Comparison of ENCODE assay signal across 8 cellular contexts in the genomic region with DNA sequence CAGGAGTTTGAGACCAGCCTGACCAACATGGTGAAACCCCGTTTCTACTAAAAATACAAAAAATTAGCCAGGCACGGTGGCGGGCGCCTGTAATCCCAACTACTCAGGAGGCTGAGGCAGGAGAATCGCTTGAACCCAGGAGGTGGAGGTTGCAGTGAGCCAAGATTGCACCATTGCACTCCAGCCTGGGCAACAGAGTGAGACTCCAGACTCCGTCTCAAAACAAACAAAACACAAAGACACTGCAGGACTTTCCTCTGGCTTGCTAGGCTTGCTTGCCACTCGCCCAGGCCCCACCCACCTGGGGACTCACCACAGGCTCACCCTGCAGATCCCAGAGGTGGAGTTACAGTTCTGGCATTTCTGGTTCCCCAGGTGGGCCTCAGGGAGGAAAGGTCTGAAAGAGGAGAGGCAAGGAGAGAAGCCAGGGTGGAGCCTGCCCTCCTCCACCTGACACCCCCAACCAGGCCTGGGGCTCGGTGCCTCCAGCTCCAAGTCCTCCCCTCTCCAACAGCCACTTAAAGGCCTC.
DNase-seq lines count a peak whose midpoint lies in the region; FAIRE-seq and TF ChIP-seq lines count a peak whose summit lies in the region.
"Not testable (repeated sequence)": the region's sequence is repeated elsewhere in the genome, so short reads cannot be mapped to it uniquely, and the experiment has no call there.

No MANE protein-coding gene starts in this region.

- DNase-seq in ELF-1 (ENCODE audit: low read depth, low spot score) (peak; percentile 81), M059J (ENCODE audit: low read depth) (peak; percentile 51), NCI-H748 (lab: John Stamatoyannopoulos, UW; ENCODE audit: unreplicated experiment) (peak; percentile 30), kidney (peak; percentile 80), trophoblast cell (peak; percentile 89 to 93)
- not testable (repeated sequence) for DNase-seq in activated CD4-positive, alpha-beta T cell treated with anti-CD3 and anti-CD28 coated beads, Interleukin-2, amount 10 ng/mL, durations not matched to agents 24 days and 14 days; H1 (ENCODE audit: low read depth in 1 of 2, low spot score in 2 of 2); type B pancreatic cell (ENCODE audit: extremely low spot score, unreplicated experiment)

- not testable (repeated sequence) for H4K12ac ChIP-seq in trophoblast cell (ENCODE audit: low read depth, low read length)

- H3K36me3 ChIP-seq in H1 (ENCODE audit: control insufficient read depth in 2 of 4, insufficient read depth in 4 of 4, low read length in 3 of 4); kidney (ENCODE audit: control insufficient read depth in 1 of 2, insufficient read depth in 2 of 2, low read length in 2 of 2); trophoblast cell (ENCODE audit: control insufficient read depth in 1 of 2, insufficient read depth in 2 of 2, low read length in 2 of 2): not testable (repeated sequence)

- CTCF ChIA-PET in H1 (lab: Charles Lee; ENCODE audit: partially characterized antibody), result interaction anchor here (1.0 to 24.1 kb wide), 23 partner anchors 13 to 195 kb away, joined by 3 to 424 read pairs (median 28); a partner anchor contains a TSS

- POLR2A ChIA-PET in H1 (lab: Charles Lee; ENCODE audit: partially characterized antibody), result interaction anchor here (1.0 to 1.7 kb wide), 3 partner anchors 10 to 171 kb away, joined by 3 to 7 read pairs (median 5); no protein-coding TSS in a partner anchor

- H2AK5ac ChIP-seq in H1 (ENCODE audit: low read depth, low read length); trophoblast cell (ENCODE audit: low read length): not testable (repeated sequence)

- not testable (repeated sequence) for H3K4ac ChIP-seq in H1 (replicated peaks; ENCODE audit: insufficient read length, low read depth, low read length); trophoblast cell (ENCODE audit: low read depth, low read length)

- not testable (repeated sequence) for TF ChIP-seq CTCF in H1 (IDR thresholded peaks at IDR 0.05; ENCODE audit: control extremely low read depth in 1 of 3, insufficient read depth in 1 of 3, low read depth in 1 of 3, low read length in 3 of 3); kidney (IDR thresholded peaks at IDR 0.05; ENCODE audit: borderline replicate concordance, extremely low read depth, insufficient read depth); type B pancreatic cell (conservative IDR thresholded peaks at IDR 0.05)

- peak overlapping the region; percentile 39 for H3K27ac Mint-ChIP-seq in activated CD4-positive, alpha-beta T cell treated with anti-CD3 and anti-CD28 coated beads, Interleukin-2, amount 10 ng/mL, durations not matched to agents 24 days and 14 days
- peak overlapping the region; percentile 95 for H3K27ac Mint-ChIP-seq in type B pancreatic cell

- H3K27me3 ChIP-seq in H1 (replicated peaks in 1 of 4; ENCODE audit: control insufficient read depth in 3 of 4, extremely low read depth in 1 of 4, insufficient read depth in 3 of 4, low read length in 3 of 4); trophoblast cell (ENCODE audit: insufficient read depth, low read length): not testable (repeated sequence)

- not testable (repeated sequence) for H3K79me2 ChIP-seq in H1 (ENCODE audit: control insufficient read depth in 1 of 2, insufficient read depth in 2 of 2, low read length in 2 of 2); trophoblast cell (ENCODE audit: control insufficient read depth, insufficient read depth, low read length, poor library complexity)

- H2AFZ ChIP-seq in H1 (ENCODE audit: low read length); trophoblast cell (ENCODE audit: insufficient read depth, low read length, poor library complexity): not testable (repeated sequence)

- WGBS in H1 (ENCODE audit: extremely low coverage in 1 of 2, insufficient coverage in 1 of 2, insufficient read length in 1 of 2, insufficient replicate concordance in 2 of 2, low coverage in 1 of 2, low lambda C conversion rate in 2 of 2, missing lambda C conversion rate in 1 of 2), 2 experiments, result 86% methylated on average over 7 of the region's 8 CpGs; no CpG with 5 or more reads in 1 of the 2 experiments
- WGBS in trophoblast cell (ENCODE audit: extremely low coverage, insufficient coverage, insufficient read length), result no CpG with 5 or more reads among the region's 8 CpGs

- not testable (repeated sequence) for H3K9me3 ChIP-seq in H1 (ENCODE audit: insufficient read depth in 2 of 2, low read depth in 1 of 2, low read length in 1 of 2); kidney (ENCODE audit: control insufficient read depth in 1 of 2, low read length in 2 of 2); trophoblast cell (ENCODE audit: insufficient read depth, low read depth, low read length)

- H3K23me2 ChIP-seq in H1 (ENCODE audit: low read depth, low read length), result not testable (repeated sequence)

- H4K8ac ChIP-seq in H1 (ENCODE audit: extremely low read depth, insufficient read depth, low read length), result 0 out of 2 replicates have a peak overlapping the region, but pooled peaks have one; percentile 40
- not testable (repeated sequence) for H4K8ac ChIP-seq in trophoblast cell (ENCODE audit: low read depth, low read length)

- H3K79me1 ChIP-seq in H1 (ENCODE audit: low read depth, low read length), result not testable (repeated sequence)
- H3K79me1 ChIP-seq in trophoblast cell (ENCODE audit: low read length), result peaks cover 30% of the 10 kb centered on the region

- H4K91ac ChIP-seq in H1 (replicated peaks; ENCODE audit: insufficient read length, low read length), result peak overlapping the region; percentile 79
- H4K91ac ChIP-seq in trophoblast cell (ENCODE audit: low read depth, low read length), result peak overlapping the region; percentile 77

- not testable (repeated sequence) for H3K4me2 ChIP-seq in H1 (ENCODE audit: insufficient read depth in 1 of 2, low read depth in 2 of 2, low read length in 2 of 2); trophoblast cell (ENCODE audit: low read length)

- H3K4me3 Mint-ChIP-seq in activated CD4-positive, alpha-beta T cell treated with anti-CD3 and anti-CD28 coated beads, Interleukin-2, amount 10 ng/mL, durations not matched to agents 24 days and 14 days, result peak overlapping the region; percentile 33
- peak overlapping the region; percentile 56 for H3K4me3 Mint-ChIP-seq in type B pancreatic cell

- peaks cover 10 to 27% (median 25%) of the 10 kb centered on the region in 4 experiments for H3K4me1 ChIP-seq in H1 (replicated peaks in 1 of 4; ENCODE audit: control insufficient read depth in 3 of 4, insufficient read depth in 4 of 4, low read length in 3 of 4)
- H3K4me1 ChIP-seq in kidney (ENCODE audit: control insufficient read depth in 1 of 2, insufficient read depth in 1 of 2, low read depth in 1 of 2, low read length in 2 of 2), result peaks cover 35 to 42% of the 10 kb centered on the region in 2 donors
- peaks cover 40% of the 10 kb centered on the region in 2 experiments for H3K4me1 ChIP-seq in trophoblast cell (ENCODE audit: control insufficient read depth in 1 of 2, insufficient read depth in 2 of 2, low read length in 2 of 2)

- H3K27ac ChIP-seq in H1 (ENCODE audit: low read depth, low read length); kidney (ENCODE audit: low read depth in 2 of 2, low read length in 2 of 2): not testable (repeated sequence)
- peak overlapping the region; percentile 60 for H3K27ac ChIP-seq in trophoblast cell (ENCODE audit: low read depth, low read length)

- H3K14ac ChIP-seq in H1 (ENCODE audit: insufficient read length), result not testable (repeated sequence)
- H3K14ac ChIP-seq in trophoblast cell (ENCODE audit: low read length), result peak overlapping the region; percentile 68

- H2BK20ac ChIP-seq in H1 (ENCODE audit: low read length), result peak overlapping the region; percentile 13; the same call in 1 of the 2 replicates

- TF ChIP-seq RAD21 in H1 (IDR thresholded peaks at IDR 0.05 in 1 of 2, conservative IDR thresholded peaks at IDR 0.05 in 1 of 2; ENCODE audit: low read depth in 2 of 2, low read length in 2 of 2), result not testable (repeated sequence)

- H3K18ac ChIP-seq in H1 (ENCODE audit: extremely low read depth, low read length), result not testable (repeated sequence)
- peak overlapping the region; percentile 50 for H3K18ac ChIP-seq in trophoblast cell (ENCODE audit: low read length)

- FAIRE-seq in H1 (lab: Jason Lieb, UNC); kidney (lab: Jason Lieb, UNC): not testable (repeated sequence)

- intact Hi-C loops in activated CD4-positive, alpha-beta T cell treated with anti-CD3 and anti-CD28 coated beads, Interleukin-2, amount 10 ng/mL, durations not matched to agents 24 days and 14 days (cut with micrococcal nuclease), result not testable (repeated sequence)
- intact Hi-C loops in kidney (cut with DNase I), result loop anchor here (5.0 kb wide), 2 partner anchors 138 to 153 kb away; no protein-coding TSS in a partner anchor

- not testable (repeated sequence) for H3K36me3 Mint-ChIP-seq in activated CD4-positive, alpha-beta T cell treated with anti-CD3 and anti-CD28 coated beads, Interleukin-2, amount 10 ng/mL, durations not matched to agents 24 days and 14 days (ENCODE audit: low read depth); type B pancreatic cell

- not testable (repeated sequence) for H3K23ac ChIP-seq in H1 (ENCODE audit: insufficient read length); trophoblast cell (ENCODE audit: low read length)

- not testable (repeated sequence) for H3K27me3 Mint-ChIP-seq in activated CD4-positive, alpha-beta T cell treated with anti-CD3 and anti-CD28 coated beads, Interleukin-2, amount 10 ng/mL, durations not matched to agents 24 days and 14 days; type B pancreatic cell

- peak overlapping the region; percentile 46; the same call in 1 of the 2 replicates for H2BK15ac ChIP-seq in H1 (ENCODE audit: low read length)

- TF ChIP-seq EP300 in H1 (IDR thresholded peaks at IDR 0.05; ENCODE audit: borderline replicate concordance in 1 of 2, low read depth in 2 of 2, low read length in 2 of 2), result not testable (repeated sequence)

- H2BK12ac ChIP-seq in H1 (ENCODE audit: low read depth, low read length) (0 out of 2 replicates have a peak overlapping the region, but pooled peaks have one; percentile 78), trophoblast cell (ENCODE audit: low read length) (peak overlapping the region; percentile 87)

- H3K4me3 ChIP-seq in H1 (ENCODE audit: extremely low read depth in 1 of 4, insufficient read depth in 2 of 4, low read depth in 3 of 4, low read length in 4 of 4); kidney (ENCODE audit: low read length in 2 of 2); trophoblast cell (ENCODE audit: low read depth, low read length): not testable (repeated sequence)

- H3K9me3 Mint-ChIP-seq in activated CD4-positive, alpha-beta T cell treated with anti-CD3 and anti-CD28 coated beads, Interleukin-2, amount 10 ng/mL, durations not matched to agents 24 days and 14 days; type B pancreatic cell: not testable (repeated sequence)

- not testable (repeated sequence) for TF ChIP-seq POLR2A in H1 (IDR thresholded peaks at IDR 0.05; ENCODE audit: control extremely low read depth in 1 of 2, low read depth in 2 of 2, low read length in 2 of 2)

- H2BK5ac ChIP-seq in H1 (ENCODE audit: low read depth, low read length) (0 out of 2 replicates have a peak overlapping the region, but pooled peaks have one; percentile 78), trophoblast cell (ENCODE audit: low read depth, low read length, poor library complexity) (peak overlapping the region; percentile 31)

- peaks cover 35% of the 10 kb centered on the region for H3K4me1 Mint-ChIP-seq in activated CD4-positive, alpha-beta T cell treated with anti-CD3 and anti-CD28 coated beads, Interleukin-2, amount 10 ng/mL, durations not matched to agents 24 days and 14 days
- peaks cover 61% of the 10 kb centered on the region for H3K4me1 Mint-ChIP-seq in type B pancreatic cell (ENCODE audit: unreplicated experiment)

- H3K9ac ChIP-seq in H1 (replicated peaks in 1 of 4; ENCODE audit: extremely low read depth in 1 of 4, low read depth in 3 of 4, low read length in 3 of 4); kidney (ENCODE audit: low read length in 2 of 2); trophoblast cell (ENCODE audit: low read length): not testable (repeated sequence)

- not testable (repeated sequence) for H4K5ac ChIP-seq in H1 (ENCODE audit: insufficient read length, low read depth, low read length)

- not testable (repeated sequence) for H4K20me1 ChIP-seq in H1 (replicated peaks in 1 of 2; ENCODE audit: control insufficient read depth in 1 of 2, insufficient read depth in 2 of 2, low read length in 2 of 2)

- H3K56ac ChIP-seq in H1 (replicated peaks; ENCODE audit: insufficient read length, low read depth, low read length), result not testable (repeated sequence)

- H2BK120ac ChIP-seq in H1 (replicated peaks; ENCODE audit: low read depth, low read length) (peak overlapping the region; percentile 19), trophoblast cell (ENCODE audit: insufficient read depth, low read length, poor library complexity) (peak overlapping the region; percentile 37)
